Comparison of ENCODE assay signal across 11 cellular contexts in genomic region chr10:13718820-13719219, GRCh38.
DNase-seq lines count a peak whose midpoint lies in the region; ATAC-seq, FAIRE-seq and TF ChIP-seq lines count a peak whose summit lies in the region.
"Had no signal": no experiment of that assay in that cellular context is flagged by ENCODE, and none has a peak within 500 bp of the region (broad histone marks: within the 10 kb centered on the region; RNA-seq: fewer than 3 reads in every experiment).

No MANE protein-coding gene starts in this region.

- H4K20me1 ChIP-seq in fibroblast of lung (ENCODE audit: control insufficient read depth, extremely low read depth, insufficient read depth, low read length) = no peaks in the 10 kb centered on the region

- no peak for ATAC-seq in T-cell (replicated peaks in 1 of 4)
- ATAC-seq in GM19467 (IDR thresholded peaks at IDR 0.05; ENCODE audit: unreplicated experiment) = no peak

- H3K36me3 Mint-ChIP-seq in T-cell (no peaks in the 10 kb centered on the region), endothelial cell (ENCODE audit: low read depth, unreplicated experiment) (peaks cover 19% of the 10 kb centered on the region)

- CTCF ChIA-PET in T-cell (lab: Charles Lee) = no interaction called here

- H3K27ac Mint-ChIP-seq in T-cell (peak overlapping the region in 1 of 2 donors; percentile 34), endothelial cell (ENCODE audit: unreplicated experiment) (no peak overlapping the region)

- no peak for TF ChIP-seq POLR2A in GM12892 (IDR thresholded peaks at IDR 0.05; ENCODE audit: low read depth, low read length)

- peak; percentile 56 for FAIRE-seq in GM12892 (lab: Jason Lieb, UNC)

- H3K9ac ChIP-seq in fibroblast of lung (ENCODE audit: insufficient read depth, low read length) = no peak overlapping the region

- peaks cover 0 to 8% of the 10 kb centered on the region in 2 donors for H3K27me3 Mint-ChIP-seq in T-cell
- no peaks in the 10 kb centered on the region for H3K27me3 Mint-ChIP-seq in endothelial cell (ENCODE audit: unreplicated experiment)

- DNase-seq in GM12892 (ENCODE audit: insufficient read length) (no peak), T-cell (no peak), fibroblast of lung (ENCODE audit: low read depth in 2 of 2) (no peak), endothelial cell (ENCODE audit: low spot score) (no peak), retina (no peak), anterior cingulate cortex (lab: John Stamatoyannopoulos, UW) (no peak)
- DNase-seq: EL, NCI-H1417 treated with DMSO at 0.1 percent for 48 hours had no signal

- no peaks in the 10 kb centered on the region for H3K27me3 ChIP-seq in fibroblast of lung (ENCODE audit: control insufficient read depth, insufficient read depth, low read length)

- peak overlapping the region; percentile 77 for H3K27ac ChIP-seq in fibroblast of lung (ENCODE audit: insufficient read depth, low read length)
- peak overlapping the region in 19 of 21 experiments; percentile 33 to 88 (median 64) for H3K27ac ChIP-seq in skin epidermis

- peaks cover 15 to 16% (median 15%) of the 10 kb centered on the region in 3 donors for H3K4me1 Mint-ChIP-seq in T-cell
- peaks cover 7% of the 10 kb centered on the region for H3K4me1 Mint-ChIP-seq in endothelial cell (ENCODE audit: unreplicated experiment)

- H3K9me3 Mint-ChIP-seq in T-cell (peaks cover 0 to 5% (median 5%) of the 10 kb centered on the region in 3 donors), endothelial cell (ENCODE audit: unreplicated experiment) (no peaks in the 10 kb centered on the region)

- TF ChIP-seq CTCF in fibroblast of lung (conservative IDR thresholded peaks at IDR 0.05 in 1 of 2, IDR thresholded peaks at IDR 0.05 in 1 of 2; ENCODE audit: low read depth in 1 of 2, low read length in 2 of 2) (no peak), endothelial cell (IDR thresholded peaks at IDR 0.05; ENCODE audit: unreplicated experiment) (no peak)

- H3K4me1 ChIP-seq in fibroblast of lung (ENCODE audit: control insufficient read depth, extremely low read depth, insufficient read depth, low read length) = peaks cover 31% of the 10 kb centered on the region

- no peak overlapping the region for H2AFZ ChIP-seq in fibroblast of lung (ENCODE audit: low read length)

- no peaks in the 10 kb centered on the region for H3K36me3 ChIP-seq in fibroblast of lung (ENCODE audit: control insufficient read depth, insufficient read depth, low read length)

- H3K79me2 ChIP-seq in fibroblast of lung (ENCODE audit: control insufficient read depth, insufficient read depth, low read length) = no peaks in the 10 kb centered on the region

- peak overlapping the region; percentile 83 for H3K4me2 ChIP-seq in fibroblast of lung (ENCODE audit: extremely low read depth, insufficient read depth, low read length)
- H3K4me2 ChIP-seq: smooth muscle cell had no signal

- POLR2A ChIA-PET in T-cell (lab: Charles Lee) = no interaction called here

- H3K4me3 ChIP-seq in fibroblast of lung (replicated peaks in 1 of 4; ENCODE audit: control extremely low read depth in 1 of 4, insufficient read depth in 1 of 4, low read depth in 3 of 4, low read length in 4 of 4) (peak overlapping the region in 2 of 4 experiments; percentile 9 to 23), skin epidermis (peak overlapping the region in 1 of 7 experiments; percentile 43)
- H3K4me3 ChIP-seq: smooth muscle cell had no signal

- peak overlapping the region; percentile 31 to 76 (median 73) for H3K4me3 Mint-ChIP-seq in T-cell
- H3K4me3 Mint-ChIP-seq in endothelial cell (ENCODE audit: unreplicated experiment) = no peak overlapping the region

- no peaks in the 10 kb centered on the region for H3K9me3 ChIP-seq in fibroblast of lung (ENCODE audit: control insufficient read depth, insufficient read depth, low read depth, low read length)
